Comparison of ENCODE assay signal across 14 cellular contexts in the genomic region with DNA sequence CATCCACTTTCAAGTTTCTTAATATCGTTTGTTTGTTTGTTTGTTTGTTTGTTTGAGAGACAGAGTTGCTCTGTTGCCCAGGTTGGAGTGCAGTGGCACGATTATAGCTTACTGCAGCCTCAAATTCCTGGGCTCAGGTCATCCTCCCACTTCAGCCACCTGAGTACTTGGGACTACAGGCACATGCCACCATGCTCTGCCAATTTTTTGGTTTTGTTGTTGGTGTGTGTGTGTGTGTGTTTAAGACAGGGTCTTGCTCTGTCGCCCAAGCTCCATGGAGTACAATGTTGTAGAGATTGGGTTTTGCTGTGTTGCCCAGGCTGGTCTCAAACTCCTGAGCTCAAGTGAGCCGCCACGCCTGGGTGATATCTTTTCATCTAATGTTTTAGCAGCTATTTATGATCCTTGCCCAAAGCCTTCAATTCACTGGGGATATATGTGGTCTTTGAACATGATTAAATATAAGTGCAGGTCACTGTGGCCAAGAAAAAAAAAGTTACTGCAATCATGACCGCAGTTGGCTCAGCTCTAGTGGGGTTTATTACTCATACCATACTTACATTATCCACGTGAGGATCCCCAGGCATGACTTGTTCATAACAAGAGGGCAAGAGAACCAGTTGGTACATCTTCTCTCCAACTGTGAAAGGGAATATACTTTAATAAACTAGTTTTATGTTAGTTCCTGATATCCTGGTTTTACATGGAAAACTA. TPM values are rescaled to one million over a fixed set of nuclear protein-coding genes. Genes with fewer than 3 reads are reported as not detected.
A peak's percentile ranks its signal among the peaks of the same experiment; 100 is the strongest.
DNase-seq lines count a peak whose midpoint lies in the region; ATAC-seq lines count a peak whose summit lies in the region.
"Had no signal": no experiment of that assay in that cellular context is flagged by ENCODE, and none has a peak within 500 bp of the region (broad histone marks: within the 10 kb centered on the region; RNA-seq: fewer than 3 reads in every experiment).

No MANE protein-coding gene starts in this region.

- no peaks in the 10 kb centered on the region for H3K9me3 ChIP-seq in aorta (ENCODE audit: control insufficient read depth, low read length)
- H3K9me3 ChIP-seq: prostate gland, SJSA1 had no signal

- DNase-seq in AG08395 (ENCODE audit: low spot score) (peak; percentile 29), SIG-M5 treated with dmso at 0.1 percent for 504 hours (lab: John Stamatoyannopoulos, UW; ENCODE audit: unreplicated experiment) (peak; percentile 64), epithelial cell of prostate (ENCODE audit: low read depth, low spot score) (peak; percentile 14), NCI-H146 treated with DMSO at 0.1 percent for 48 hours (lab: John Stamatoyannopoulos, UW; ENCODE audit: unreplicated experiment) (no peak), aorta (no peak), D341Med (ENCODE audit: low spot score) (no peak), DMS53 treated with DMSO at 0.1 percent for 48 hours (lab: John Stamatoyannopoulos, UW; ENCODE audit: unreplicated experiment) (no peak)
- DNase-seq: activated CD4-positive, alpha-beta T cell treated with anti-CD3 and anti-CD28 coated beads, Interleukin-2, amount 50 U/mL, for 4 hours; cerebellar nuclear complex; head of caudate nucleus had no signal

- H3K27me3 ChIP-seq in aorta (ENCODE audit: control insufficient read depth in 1 of 2, insufficient read depth in 2 of 2, low read length in 1 of 2), result no peaks in the 10 kb centered on the region
- H3K27me3 ChIP-seq: SJSA1 had no signal

- no peak overlapping the region for H3K4me3 ChIP-seq in aorta (ENCODE audit: low read length in 2 of 2)
- H3K4me3 ChIP-seq: lung, prostate gland, SJSA1 had no signal

- H3K27ac ChIP-seq in epithelial cell of prostate, result peak overlapping the region; percentile 51
- H3K27ac ChIP-seq in aorta (ENCODE audit: low read depth in 1 of 2, low read length in 2 of 2), result no peak overlapping the region
- H3K27ac ChIP-seq: prostate gland, SJSA1 had no signal

- H3K4me1 ChIP-seq in aorta (ENCODE audit: control insufficient read depth in 1 of 2, insufficient read depth in 2 of 2, low read length in 2 of 2), result no peaks in the 10 kb centered on the region
- H3K4me1 ChIP-seq: prostate gland, SJSA1 had no signal

- peaks cover 2 to 6% of the 10 kb centered on the region in 2 donors for H3K36me3 ChIP-seq in aorta (ENCODE audit: control insufficient read depth in 1 of 2, insufficient read depth in 2 of 2, low read length in 1 of 2)
- H3K36me3 ChIP-seq: prostate gland had no signal

- 87 to 90% methylated on average over 7 of the region's 7 CpGs for WGBS in aorta, 2 donors

- intact Hi-C loops in aorta (cut with DNase I), result no loop called here

- ATAC-seq in GM18868 (IDR thresholded peaks at IDR 0.05; ENCODE audit: unreplicated experiment) (peak; percentile 54), aorta (ENCODE audit: low FRiP score) (no peak)

RNA-seq across cellular contexts. Expression of a gene that starts 8.0 kb away (rescaled TPM):
- total RNA-seq in aorta, result 10 to 100 TPM; 15.9 to 16.4 TPM
- 1 to 10 TPM; 4.9 to 5.9 TPM for polyA plus RNA-seq in aorta

RNA-seq across cellular contexts. Expression of a gene that starts 8.1 kb away (rescaled TPM):
- total RNA-seq in aorta, result under 1 TPM in 1 of 2 donors, not detected in 1; 0.51 TPM
- not detected for polyA plus RNA-seq in aorta

RNA-seq across cellular contexts. Expression of a gene that starts 51.6 kb away (rescaled TPM):
- total RNA-seq in aorta, result 10 to 100 TPM; 90.7 to 94.4 TPM
- 10 to 100 TPM; 25.8 to 38.2 TPM for polyA plus RNA-seq in aorta

Comparison
In these comparisons a context has a peak if more than half of its experiments do, and no peak if none do; other contexts are left out.
1. DNase-seq: peak in AG08395 (single experiment), SIG-M5 treated with dmso at 0.1 percent for 504 hours (single experiment) and epithelial cell of prostate (single experiment); none in NCI-H146 treated with DMSO at 0.1 percent for 48 hours (single experiment), aorta (0 of 2), D341Med (single experiment) and DMS53 treated with DMSO at 0.1 percent for 48 hours (single experiment).